In the genomic region with DNA sequence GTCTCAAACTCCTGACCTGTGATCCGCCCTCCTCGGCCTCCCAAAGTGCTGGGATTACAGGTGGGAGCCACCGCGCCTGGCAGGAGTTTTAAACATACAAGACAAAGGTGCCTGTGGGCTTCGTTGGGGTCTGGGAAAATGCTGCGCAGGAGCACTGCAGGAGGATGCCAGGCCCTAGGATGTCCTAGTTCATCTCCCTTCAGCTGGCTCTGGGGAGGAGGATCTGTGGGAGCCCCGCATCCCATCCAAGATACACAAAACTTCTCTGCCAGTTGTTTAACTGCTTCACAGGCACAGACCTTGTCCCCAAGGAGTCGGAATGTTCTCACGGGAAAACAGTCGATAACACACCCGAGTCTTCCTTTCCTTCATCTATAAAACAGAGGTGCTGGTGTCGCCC, we compare ENCODE assay signal across 20 cellular contexts.
DNase-seq lines count a peak whose midpoint lies in the region; ATAC-seq and TF ChIP-seq lines count a peak whose summit lies in the region.
"Had no signal": no experiment of that assay in that cellular context is flagged by ENCODE, and none has a peak within 500 bp of the region (broad histone marks: within the 10 kb centered on the region; RNA-seq: fewer than 3 reads in every experiment).

No MANE protein-coding gene starts in this region.

- TF ChIP-seq CTCF in SU-DHL-6 (IDR thresholded peaks at IDR 0.05; ENCODE audit: insufficient read depth, low read length, poor library complexity, severe bottlenecking) (no peak), lower lobe of right lung (IDR thresholded peaks at IDR 0.05) (no peak), neural progenitor cell (IDR thresholded peaks at IDR 0.05) (no peak)

- H3K9me2 ChIP-seq in SU-DHL-6 (replicated peaks; ENCODE audit: insufficient read depth, low read length), result no peaks in the 10 kb centered on the region

- intact Hi-C loops in cardiac septum (cut with DNase I), result no loop called here
- intact Hi-C loops in left ventricle myocardium superior (cut with micrococcal nuclease), result no loop called here
- intact Hi-C loops in lower lobe of right lung (cut with DNase I), result no loop called here

- H3K4me2 ChIP-seq in SU-DHL-6 (ENCODE audit: low read depth, low read length, poor library complexity, severe bottlenecking) (peak overlapping the region; percentile 46), neural progenitor cell (no peak overlapping the region)

- H3K9me3 ChIP-seq in SU-DHL-6 (ENCODE audit: insufficient read depth, low read length) (peaks cover 6% of the 10 kb centered on the region; the same call in 1 of the 2 replicates), lower lobe of right lung (peaks cover 11% of the 10 kb centered on the region), thymus (ENCODE audit: control insufficient read depth) (peaks cover 2% of the 10 kb centered on the region), neural progenitor cell (ENCODE audit: low read depth) (no peaks in the 10 kb centered on the region)
- H3K9me3 ChIP-seq: HAP-1, right lobe of liver had no signal

- H3K9ac ChIP-seq in SU-DHL-6 (ENCODE audit: low read length) (peak overlapping the region; percentile 39), neural progenitor cell (no peak overlapping the region)

- WGBS in thymus, result 95% methylated on average over 12 of the region's 12 CpGs

- no peaks in the 10 kb centered on the region for H3K4me1 Mint-ChIP-seq in neural progenitor cell

- no peak for ATAC-seq in left ventricle myocardium superior
- no peak for ATAC-seq in lower lobe of right lung
- ATAC-seq: foreskin keratinocyte had no signal

- no peaks in the 10 kb centered on the region for H3K36me3 ChIP-seq in SU-DHL-6 (ENCODE audit: low read length)
- H3K36me3 ChIP-seq in lower lobe of right lung, result no peaks in the 10 kb centered on the region
- H3K36me3 ChIP-seq in thymus (ENCODE audit: control insufficient read depth, insufficient read depth), result no peaks in the 10 kb centered on the region
- no peaks in the 10 kb centered on the region for H3K36me3 ChIP-seq in neural progenitor cell
- H3K36me3 ChIP-seq: HAP-1, right lobe of liver, vagina had no signal

- H4K20me1 ChIP-seq in SU-DHL-6 (ENCODE audit: low read depth, low read length), result no peaks in the 10 kb centered on the region
- no peaks in the 10 kb centered on the region for H4K20me1 ChIP-seq in neural progenitor cell (ENCODE audit: low read depth)

- H3K9me3 Mint-ChIP-seq in neural progenitor cell, result peaks cover 19% of the 10 kb centered on the region

- H3K79me2 ChIP-seq in SU-DHL-6 (ENCODE audit: insufficient read depth, low read length), result no peaks in the 10 kb centered on the region
- H3K79me2 ChIP-seq in neural progenitor cell (ENCODE audit: low read depth), result no peaks in the 10 kb centered on the region

- H2AFZ ChIP-seq in SU-DHL-6 (ENCODE audit: low read depth, low read length, severe bottlenecking) (peak overlapping the region; percentile 21), neural progenitor cell (replicated peaks) (no peak overlapping the region)

- H3K4me3 Mint-ChIP-seq in neural progenitor cell, result no peak overlapping the region

- H3K36me3 Mint-ChIP-seq in neural progenitor cell, result no peaks in the 10 kb centered on the region

- peak; percentile 14 for DNase-seq in cardiac septum (ENCODE audit: low spot score)
- no peak for DNase-seq in left ventricle myocardium superior
- DNase-seq in lower lobe of right lung, result no peak
- DNase-seq in caudate nucleus (lab: John Stamatoyannopoulos, UW), result no peak
- DNase-seq in nucleus accumbens (lab: John Stamatoyannopoulos, UW), result no peak
- no peak for DNase-seq in neural progenitor cell (ENCODE audit: low spot score)
- DNase-seq: activated gamma-delta T cell treated with Interleukin-2 at 50 U/mL for 16 hours; dermis blood vessel endothelial cell; foreskin keratinocyte; IMR-90; left cardiac atrium; NCI-H1694 treated with DMSO at 0.1 percent for 48 hours; NK-92 treated with Interleukin-12 subunit alpha and Interleukin-12 subunit beta, amount 100 ng/mL, for 24 hours; stimulated activated CD4-positive, alpha-beta T cell treated with anti-CD3 and anti-CD28 coated beads, Interleukin-1b, Interleukin-23, amount 100 ng/mL, for 48 hours had no signal

- H3K4me3 ChIP-seq in SU-DHL-6 (ENCODE audit: insufficient read depth, low read length, poor library complexity, severe bottlenecking) (no peak overlapping the region), lower lobe of right lung (no peak overlapping the region), thymus (ENCODE audit: low read length) (no peak overlapping the region), neural progenitor cell (no peak overlapping the region)
- H3K4me3 ChIP-seq: HAP-1, right lobe of liver, vagina had no signal

- H3K27ac Mint-ChIP-seq in neural progenitor cell, result no peak overlapping the region

- H3K4me1 ChIP-seq in lower lobe of right lung (peaks cover 31% of the 10 kb centered on the region), thymus (ENCODE audit: control insufficient read depth, insufficient read depth, low read length) (peaks cover 13% of the 10 kb centered on the region), neural progenitor cell (no peaks in the 10 kb centered on the region)
- H3K4me1 ChIP-seq: foreskin keratinocyte, HAP-1, right lobe of liver had no signal

- no peaks in the 10 kb centered on the region for H3K27me3 ChIP-seq in SU-DHL-6 (ENCODE audit: low read length)
- H3K27me3 ChIP-seq in lower lobe of right lung (ENCODE audit: low read depth), result no peaks in the 10 kb centered on the region
- H3K27me3 ChIP-seq in thymus (ENCODE audit: control insufficient read depth, insufficient read depth), result no peaks in the 10 kb centered on the region
- no peaks in the 10 kb centered on the region for H3K27me3 ChIP-seq in neural progenitor cell
- H3K27me3 ChIP-seq: foreskin keratinocyte, right lobe of liver, vagina had no signal

- H3F3A ChIP-seq in SU-DHL-6 (ENCODE audit: insufficient read depth) (no peaks in the 10 kb centered on the region), neural progenitor cell (ENCODE audit: low read depth) (no peaks in the 10 kb centered on the region)

- H3K27me3 Mint-ChIP-seq in neural progenitor cell (ENCODE audit: insufficient read depth, low read depth), result peaks cover 2% of the 10 kb centered on the region

- peak overlapping the region; percentile 56 for H3K27ac ChIP-seq in SU-DHL-6 (ENCODE audit: low read depth, low read length)
- H3K27ac ChIP-seq in lower lobe of right lung, result peak overlapping the region; percentile 53
- peak overlapping the region; percentile 58 for H3K27ac ChIP-seq in thymus (ENCODE audit: low read depth)
- no peak overlapping the region for H3K27ac ChIP-seq in caudate nucleus (ENCODE audit: low read depth, low read length)
- H3K27ac ChIP-seq in neural progenitor cell, result no peak overlapping the region
- H3K27ac ChIP-seq: epithelial cell of prostate, foreskin keratinocyte, right lobe of liver, vagina had no signal

Comparison
In these comparisons a context has a peak if more than half of its experiments do, and no peak if none do; other contexts are left out.
1. H3K27ac ChIP-seq: peak in SU-DHL-6 (single experiment), lower lobe of right lung (single experiment) and thymus (single experiment); none in caudate nucleus (single experiment) and neural progenitor cell (single experiment).